8 cellular contexts compared by ENCODE assay signal in the genomic region with DNA sequence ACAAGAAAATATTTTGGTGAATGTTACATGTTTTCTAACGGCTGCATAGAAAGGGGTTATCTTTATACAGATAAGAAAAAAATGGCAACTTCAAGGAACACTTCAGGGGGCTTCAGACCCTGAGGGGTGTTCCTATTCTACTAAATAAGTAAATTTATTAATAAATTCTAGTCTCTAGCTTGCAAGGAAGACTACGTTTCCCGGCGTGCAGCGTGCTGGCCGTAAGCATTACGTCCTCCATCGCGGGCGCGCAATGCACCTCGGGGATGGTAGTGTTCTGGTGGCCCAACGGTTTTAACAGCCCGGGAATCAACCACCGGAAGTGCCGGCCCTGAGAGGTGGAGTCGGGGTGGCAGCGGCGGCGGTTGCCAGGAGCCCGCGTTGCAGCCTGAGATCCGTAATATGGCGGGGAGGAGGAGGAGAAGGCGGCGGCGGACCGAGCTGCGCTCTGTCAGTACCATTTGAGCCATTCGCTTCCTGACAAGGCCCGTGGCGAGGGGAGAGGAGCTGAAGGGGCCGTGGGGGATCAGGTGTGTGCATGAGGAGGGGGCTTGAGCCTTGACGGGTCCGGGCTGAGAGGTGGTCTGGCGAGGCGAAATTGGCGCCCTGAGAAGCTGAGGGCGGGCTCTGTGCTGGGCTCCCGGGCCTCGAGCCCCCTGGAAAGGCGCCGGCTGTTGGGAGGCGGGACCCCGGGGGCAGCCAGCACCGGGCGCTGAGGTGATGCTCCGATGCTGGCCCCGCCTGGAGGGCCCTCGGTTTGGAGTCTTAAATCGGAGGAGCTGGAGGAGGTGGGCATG.
A peak's percentile ranks its signal among the peaks of the same experiment; 100 is the strongest.
DNase-seq lines count a peak whose midpoint lies in the region; ATAC-seq lines count a peak whose summit lies in the region.

A gene with protein sequence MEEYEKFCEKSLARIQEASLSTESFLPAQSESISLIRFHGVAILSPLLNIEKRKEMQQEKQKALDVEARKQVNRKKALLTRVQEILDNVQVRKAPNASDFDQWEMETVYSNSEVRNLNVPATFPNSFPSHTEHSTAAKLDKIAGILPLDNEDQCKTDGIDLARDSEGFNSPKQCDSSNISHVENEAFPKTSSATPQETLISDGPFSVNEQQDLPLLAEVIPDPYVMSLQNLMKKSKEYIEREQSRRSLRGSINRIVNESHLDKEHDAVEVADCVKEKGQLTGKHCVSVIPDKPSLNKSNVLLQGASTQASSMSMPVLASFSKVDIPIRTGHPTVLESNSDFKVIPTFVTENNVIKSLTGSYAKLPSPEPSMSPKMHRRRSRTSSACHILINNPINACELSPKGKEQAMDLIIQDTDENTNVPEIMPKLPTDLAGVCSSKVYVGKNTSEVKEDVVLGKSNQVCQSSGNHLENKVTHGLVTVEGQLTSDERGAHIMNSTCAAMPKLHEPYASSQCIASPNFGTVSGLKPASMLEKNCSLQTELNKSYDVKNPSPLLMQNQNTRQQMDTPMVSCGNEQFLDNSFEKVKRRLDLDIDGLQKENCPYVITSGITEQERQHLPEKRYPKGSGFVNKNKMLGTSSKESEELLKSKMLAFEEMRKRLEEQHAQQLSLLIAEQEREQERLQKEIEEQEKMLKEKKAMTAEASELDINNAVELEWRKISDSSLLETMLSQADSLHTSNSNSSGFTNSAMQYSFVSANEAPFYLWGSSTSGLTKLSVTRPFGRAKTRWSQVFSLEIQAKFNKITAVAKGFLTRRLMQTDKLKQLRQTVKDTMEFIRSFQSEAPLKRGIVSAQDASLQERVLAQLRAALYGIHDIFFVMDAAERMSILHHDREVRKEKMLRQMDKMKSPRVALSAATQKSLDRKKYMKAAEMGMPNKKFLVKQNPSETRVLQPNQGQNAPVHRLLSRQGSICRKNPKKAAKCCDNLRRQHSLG (plus strand): TSS at position 384 of the 797 bp plus-strand sequence. CDS start 3,940 bp downstream, outside the sequence.

- peaks cover 46 to 52% (median 49%) of the 10 kb centered on the region in 10 experiments for H3K4me1 ChIP-seq in BLaER1 treated with 17β-estradiol and CSF1 and Interleukin-3, amounts not matched to agents 10 nM and 100 nM

- H4K20me1 ChIP-seq in BLaER1 treated with 17β-estradiol and CSF1 and Interleukin-3, amounts not matched to agents 10 nM and 100 nM = peaks cover 0 to 7% (median 0%) of the 10 kb centered on the region in 11 experiments; a peak in 7 of 22 replicates

- ATAC-seq in GM19372 (IDR thresholded peaks at IDR 0.05; ENCODE audit: low read depth, unreplicated experiment) (peak; percentile 66), HG03521 (IDR thresholded peaks at IDR 0.05; ENCODE audit: unreplicated experiment) (peak; percentile 74)

- H3K4me2 ChIP-seq in BLaER1 treated with 17β-estradiol and CSF1 and Interleukin-3, amounts not matched to agents 10 nM and 100 nM = peak within 1 kb of the TSS; percentile 80 to 97 (median 91)

- H3K9ac ChIP-seq in BLaER1 treated with 17β-estradiol and CSF1 and Interleukin-3, amounts not matched to agents 10 nM and 100 nM = peak within 1 kb of the TSS; percentile 80 to 91 (median 88)

- peak within 1 kb of the TSS; percentile 89 to 99 (median 96) for H3K4me3 ChIP-seq in BLaER1 treated with 17β-estradiol and CSF1 and Interleukin-3, amounts not matched to agents 10 nM and 100 nM

- peaks cover 7 to 24% (median 15%) of the 10 kb centered on the region in 11 experiments for H3K36me3 ChIP-seq in BLaER1 treated with 17β-estradiol and CSF1 and Interleukin-3, amounts not matched to agents 10 nM and 100 nM

- DNase-seq in NCI-H748 (lab: John Stamatoyannopoulos, UW; ENCODE audit: unreplicated experiment) (peak; percentile 94), dedifferentiated amniotic fluid mesenchymal stem cell (ENCODE audit: extremely low spot score) (peak; percentile 97), left kidney (ENCODE audit: low read depth, low spot score) (peak; percentile 99)
- DNase-seq in activated CD4-positive, alpha-beta T cell treated with anti-CD3 and anti-CD28 coated beads, Interleukin-2, amount 50 U/mL, for 1 hour = peak; percentile 93
- DNase-seq in stimulated activated CD4-positive, alpha-beta T cell treated with anti-CD3 and anti-CD28 coated beads, Interleukin-1b, Interleukin-23, amount 100 ng/mL, for 48 hours = peak; percentile 96

- no peaks in the 10 kb centered on the region for H3K27me3 ChIP-seq in BLaER1 treated with 17β-estradiol and CSF1 and Interleukin-3, amounts not matched to agents 10 nM and 100 nM

- no peaks in the 10 kb centered on the region for H3K9me3 ChIP-seq in BLaER1 treated with 17β-estradiol and CSF1 and Interleukin-3, amounts not matched to agents 10 nM and 100 nM (replicated peaks in 1 of 11)

- H3K27ac ChIP-seq in BLaER1 treated with 17β-estradiol and CSF1 and Interleukin-3, amounts not matched to agents 10 nM and 100 nM = peak within 1 kb of the TSS; percentile 33 to 90 (median 84); a peak in 21 of 22 replicates

Comparison
In these comparisons a context has a peak if more than half of its experiments do, and no peak if none do; other contexts are left out.
1. Peak in every context shown above with its lines: DNase-seq, ATAC-seq, H3K4me3 ChIP-seq and H3K27ac ChIP-seq.